In the genomic region with DNA sequence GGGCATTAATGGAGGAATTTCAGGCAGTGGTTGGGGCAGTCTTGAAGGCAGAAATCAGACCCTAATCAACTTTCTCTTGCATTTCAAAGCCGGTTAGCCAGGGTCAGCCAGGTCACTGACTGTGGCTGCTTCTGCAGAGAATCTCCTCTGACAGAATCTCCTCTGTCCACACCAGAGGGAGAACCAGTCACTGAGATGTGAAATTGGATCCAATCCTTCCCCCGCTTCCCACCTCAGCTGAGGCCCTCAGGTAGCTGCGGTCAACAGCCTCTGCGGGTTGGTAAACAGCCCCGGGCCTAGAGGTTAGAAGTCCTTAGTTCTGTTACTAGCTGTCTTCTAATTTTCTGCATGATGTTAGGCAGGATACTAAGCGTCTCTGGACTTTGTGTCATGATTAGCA, we compare ENCODE assay signal across 18 cellular contexts. TPM values are rescaled to one million over a fixed set of nuclear protein-coding genes. Genes with fewer than 3 reads are reported as not detected.
DNase-seq lines count a peak whose midpoint lies in the region; ATAC-seq and TF ChIP-seq lines count a peak whose summit lies in the region.
"Had no signal": no experiment of that assay in that cellular context is flagged by ENCODE, and none has a peak within 500 bp of the region (broad histone marks: within the 10 kb centered on the region; RNA-seq: fewer than 3 reads in every experiment).

No MANE protein-coding gene starts in this region.

- no peak overlapping the region for H3K4me2 ChIP-seq in parathyroid adenoma (ENCODE audit: low read length)

- H3K27me3 Mint-ChIP-seq in glutamatergic neuron (ENCODE audit: unreplicated experiment): peaks cover 10% of the 10 kb centered on the region

- H3K9me3 ChIP-seq in cardiac muscle cell (ENCODE audit: low read depth): no peaks in the 10 kb centered on the region
- no peaks in the 10 kb centered on the region for H3K9me3 ChIP-seq in parathyroid adenoma (ENCODE audit: control insufficient read depth, low read length)
- H3K9me3 ChIP-seq: HAP-1, SJSA1, upper lobe of right lung had no signal

- H3K4me3 ChIP-seq in cardiac muscle cell: no peak overlapping the region
- H3K4me3 ChIP-seq in parathyroid adenoma (ENCODE audit: low read depth, low read length): no peak overlapping the region
- H3K4me3 ChIP-seq: dorsolateral prefrontal cortex, HAP-1, SJSA1, skin epidermis, upper lobe of right lung had no signal

- H2AFZ ChIP-seq in parathyroid adenoma: peak overlapping the region; percentile 61

- H3K27me3 ChIP-seq in cardiac muscle cell (no peaks in the 10 kb centered on the region), parathyroid adenoma (ENCODE audit: control insufficient read depth, insufficient read depth, low read length) (no peaks in the 10 kb centered on the region)
- H3K27me3 ChIP-seq: dorsolateral prefrontal cortex, SJSA1, upper lobe of right lung had no signal

- DNase-seq in cardiac muscle cell (ENCODE audit: low read depth in 1 of 2, low spot score in 1 of 2): peak in 1 of 2 donors; percentile 38
- no peak for DNase-seq in left cardiac atrium
- no peak for DNase-seq in glutamatergic neuron
- no peak for DNase-seq in NCI-H1436 (lab: John Stamatoyannopoulos, UW)
- DNase-seq in OCI-M1 (lab: John Stamatoyannopoulos, UW): no peak
- DNase-seq: activated CD4-positive, alpha-beta T cell treated with anti-CD3 and anti-CD28 coated beads for 4 hours; activated naive CD4-positive, alpha-beta T cell treated with anti-CD3 and anti-CD28 coated beads for 36 hours; CD4-positive, alpha-beta memory T cell; dorsolateral prefrontal cortex; mammary epithelial cell; NCI-H774; upper lobe of right lung had no signal

- H3K9me3 Mint-ChIP-seq in glutamatergic neuron (ENCODE audit: unreplicated experiment): peaks cover 7% of the 10 kb centered on the region
- H3K9me3 Mint-ChIP-seq: activated naive CD4-positive, alpha-beta T cell treated with anti-CD3 and anti-CD28 coated beads for 36 hours; CD4-positive, alpha-beta memory T cell had no signal

- peak overlapping the region; percentile 80 for H3K27ac ChIP-seq in cardiac muscle cell
- peak overlapping the region; percentile 97 for H3K27ac ChIP-seq in parathyroid adenoma
- H3K27ac ChIP-seq: dorsolateral prefrontal cortex, SJSA1, upper lobe of right lung had no signal

- H3K36me3 ChIP-seq in cardiac muscle cell (no peaks in the 10 kb centered on the region), parathyroid adenoma (ENCODE audit: control insufficient read depth, insufficient read depth, low read length) (no peaks in the 10 kb centered on the region)
- H3K36me3 ChIP-seq: HAP-1, SJSA1, upper lobe of right lung had no signal

- H3K9ac ChIP-seq in parathyroid adenoma: no peak overlapping the region

- peaks cover 40% of the 10 kb centered on the region for H3K4me1 Mint-ChIP-seq in glutamatergic neuron (ENCODE audit: low read depth, unreplicated experiment)
- H3K4me1 Mint-ChIP-seq: CD4-positive, alpha-beta memory T cell had no signal

- H3K4me1 ChIP-seq in cardiac muscle cell (ENCODE audit: low read depth): peaks cover 20% of the 10 kb centered on the region
- peaks cover 50% of the 10 kb centered on the region for H3K4me1 ChIP-seq in parathyroid adenoma
- H3K4me1 ChIP-seq: SJSA1, upper lobe of right lung had no signal

- H3K36me3 Mint-ChIP-seq in glutamatergic neuron (ENCODE audit: unreplicated experiment): no peaks in the 10 kb centered on the region
- H3K36me3 Mint-ChIP-seq: CD4-positive, alpha-beta memory T cell had no signal

- H3K27ac Mint-ChIP-seq in glutamatergic neuron (ENCODE audit: unreplicated experiment): peak overlapping the region; percentile 85
- H3K27ac Mint-ChIP-seq: activated naive CD4-positive, alpha-beta T cell treated with anti-CD3 and anti-CD28 coated beads for 36 hours; CD4-positive, alpha-beta memory T cell had no signal

- H3K79me2 ChIP-seq in parathyroid adenoma: no peaks in the 10 kb centered on the region

- no peak for TF ChIP-seq POLR2A in GM18505 (IDR thresholded peaks at IDR 0.05; ENCODE audit: borderline replicate concordance, extremely low read depth, insufficient read depth, insufficient read length)

- TF ChIP-seq CTCF in cardiac muscle cell (IDR thresholded peaks at IDR 0.05; ENCODE audit: low read depth, low read length) (no peak), glutamatergic neuron (IDR thresholded peaks at IDR 0.05; ENCODE audit: partially characterized antibody, unreplicated experiment) (no peak), parathyroid adenoma (IDR thresholded peaks at IDR 0.05) (peak; percentile 29)

- H3K4me3 Mint-ChIP-seq in glutamatergic neuron (ENCODE audit: unreplicated experiment): peak overlapping the region; percentile 47
- H3K4me3 Mint-ChIP-seq: activated naive CD4-positive, alpha-beta T cell treated with anti-CD3 and anti-CD28 coated beads for 36 hours; CD4-positive, alpha-beta memory T cell had no signal

- intact Hi-C loops in left cardiac atrium (cut with DNase I): no loop called here

- ATAC-seq in left cardiac atrium: no peak
- no peak for ATAC-seq in HG03469 (IDR thresholded peaks at IDR 0.05; ENCODE audit: unreplicated experiment)
- ATAC-seq in GM18505 (IDR thresholded peaks at IDR 0.05; ENCODE audit: unreplicated experiment): no peak
- ATAC-seq: upper lobe of right lung had no signal

RNA-seq across cellular contexts. Expression of a gene that starts 39.8 kb away (rescaled TPM):
- 6.1 and 7.2 TPM in 2 replicates for total RNA-seq in cardiac muscle cell
- polyA plus RNA-seq in cardiac muscle cell: 2.9 and 4.8 TPM in 2 replicates
- 10 to 100 TPM; 20.4 to 40.1 TPM for total RNA-seq in left cardiac atrium
- 18.8 TPM for total RNA-seq in glutamatergic neuron (ENCODE audit: unreplicated experiment)
- total RNA-seq: activated naive CD4-positive, alpha-beta T cell treated with anti-CD3 and anti-CD28 coated beads for 36 hours; CD4-positive, alpha-beta memory T cell had no signal
- polyA plus RNA-seq: CD4-positive, alpha-beta memory T cell had no signal
